17 cellular contexts compared by ENCODE assay signal in genomic region chr10:15395912-15396311, GRCh38. TPM values are rescaled to one million over a fixed set of nuclear protein-coding genes. Genes with fewer than 3 reads are reported as not detected.
A peak's percentile ranks its signal among the peaks of the same experiment; 100 is the strongest.
DNase-seq lines count a peak whose midpoint lies in the region; ATAC-seq, FAIRE-seq and TF ChIP-seq lines count a peak whose summit lies in the region.
"Had no signal": no experiment of that assay in that cellular context is flagged by ENCODE, and none has a peak within 500 bp of the region (broad histone marks: within the 10 kb centered on the region; RNA-seq: fewer than 3 reads in every experiment).

No MANE protein-coding gene starts in this region.

- H3K27me3 Mint-ChIP-seq in stimulated activated naive CD8-positive, alpha-beta T cell treated with anti-CD3 and anti-CD28 coated beads, Interleukin-15, amount 100 ng/mL, for 72 hours, result no peaks in the 10 kb centered on the region

- no peak overlapping the region for H3K27ac Mint-ChIP-seq in stimulated activated naive CD8-positive, alpha-beta T cell treated with anti-CD3 and anti-CD28 coated beads, Interleukin-15, amount 100 ng/mL, for 72 hours
- H3K27ac Mint-ChIP-seq: GM23338, H9 had no signal

- H4K20me1 ChIP-seq in IMR-90 (ENCODE audit: insufficient read depth, low read length), result no peaks in the 10 kb centered on the region

- dilution Hi-C loops in IMR-90 (cut with HindIII; ENCODE audit: low sequenced_read_pairs, unreplicated experiment), result no loop called here

- H3K4me3 ChIP-seq in IMR-90 (ENCODE audit: insufficient read depth, low read depth, low read length), result no peak overlapping the region
- no peak overlapping the region for H3K4me3 ChIP-seq in mucosa of descending colon
- no peak overlapping the region for H3K4me3 ChIP-seq in small intestine (ENCODE audit: low read depth in 1 of 2, low read length in 2 of 2)
- H3K4me3 ChIP-seq: GM23338 had no signal

- FAIRE-seq in small intestine (lab: Jason Lieb, UNC), result no peak
- FAIRE-seq in GM12891 (lab: Jason Lieb, UNC), result no peak
- FAIRE-seq: GM19239 had no signal

- H3K4me1 ChIP-seq in IMR-90 (ENCODE audit: control insufficient read depth, insufficient read depth, low read length), result no peaks in the 10 kb centered on the region
- peaks cover 6% of the 10 kb centered on the region for H3K4me1 ChIP-seq in mucosa of descending colon (ENCODE audit: low read depth)
- H3K4me1 ChIP-seq in small intestine (ENCODE audit: control insufficient read depth in 2 of 2, insufficient read depth in 1 of 2, low read depth in 1 of 2, low read length in 1 of 2), result no peaks in the 10 kb centered on the region

- H2BK5ac ChIP-seq in IMR-90 (ENCODE audit: low read depth, low read length, poor library complexity, severe bottlenecking), result no peak overlapping the region

- intact Hi-C loops in IMR-90 (cut with micrococcal nuclease) (no loop called here), mucosa of descending colon (cut with DNase I, micrococcal nuclease) (no loop called here)

- no peaks in the 10 kb centered on the region for H3K9me3 ChIP-seq in IMR-90 (ENCODE audit: control insufficient read depth, insufficient read depth, low read length)
- H3K9me3 ChIP-seq in mucosa of descending colon, result no peaks in the 10 kb centered on the region
- H3K9me3 ChIP-seq in small intestine (ENCODE audit: control insufficient read depth, low read depth), result no peaks in the 10 kb centered on the region

- H2AK9ac ChIP-seq in IMR-90 (replicated peaks; ENCODE audit: low read depth, low read length, poor library complexity), result peak overlapping the region; percentile 50

- H3K27me3 ChIP-seq in IMR-90 (ENCODE audit: control insufficient read depth, insufficient read depth, low read length), result peaks cover 14% of the 10 kb centered on the region
- no peaks in the 10 kb centered on the region for H3K27me3 ChIP-seq in small intestine (ENCODE audit: control insufficient read depth in 2 of 2, insufficient read depth in 2 of 2, low read length in 2 of 2)

- H3K18ac ChIP-seq in IMR-90 (ENCODE audit: low read depth, low read length), result no peak overlapping the region

- no peak overlapping the region for H3K56ac ChIP-seq in IMR-90 (ENCODE audit: extremely low read depth, insufficient read depth, low read length)

- no peaks in the 10 kb centered on the region for H3K79me1 ChIP-seq in IMR-90 (ENCODE audit: low read depth in 1 of 2, low read length in 2 of 2)

- H2BK20ac ChIP-seq in IMR-90 (ENCODE audit: low read depth, low read length), result no peak overlapping the region

- in situ Hi-C loops in IMR-90 (cut with MboI; ENCODE audit: low sequenced_read_pairs), result no loop called here

- TF ChIP-seq RAD21 in IMR-90 (IDR thresholded peaks at IDR 0.05; ENCODE audit: low read length), result no peak

- H3K9ac ChIP-seq in IMR-90 (ENCODE audit: low read depth, low read length), result no peak overlapping the region

- H3K4ac ChIP-seq in IMR-90 (ENCODE audit: low read depth, low read length), result no peak overlapping the region

- BruUV-seq in IMR-90 (replicated peaks; lab: Mats Ljungman, UMichigan), result no TSS peak

- no peaks in the 10 kb centered on the region for H3K4me1 Mint-ChIP-seq in stimulated activated naive CD8-positive, alpha-beta T cell treated with anti-CD3 and anti-CD28 coated beads, Interleukin-15, amount 100 ng/mL, for 72 hours
- H3K4me1 Mint-ChIP-seq: CD4-positive, alpha-beta memory T cell had no signal

- H2BK15ac ChIP-seq in IMR-90 (ENCODE audit: low read depth, low read length), result no peak overlapping the region

- POLR2A ChIA-PET in IMR-90 (lab: Charles Lee; ENCODE audit: unreplicated experiment), result no interaction called here

- H3K23ac ChIP-seq in IMR-90 (ENCODE audit: low read depth, low read length), result no peak overlapping the region

- no peak overlapping the region for H3K4me2 ChIP-seq in IMR-90 (ENCODE audit: low read depth, low read length)
- H3K4me2 ChIP-seq: GM23338 had no signal

- CTCF ChIA-PET in IMR-90 (lab: Yijun Ruan, JAX), result interaction anchor here (0.7 kb wide), 1 partner anchor 24 kb away, joined by 3 read pairs; no protein-coding TSS in a partner anchor

- H4K8ac ChIP-seq in IMR-90 (ENCODE audit: low read depth in 2 of 2, low read length in 2 of 2), result no peak overlapping the region

- ATAC-seq in IMR-90 (ENCODE audit: low read depth) (no peak), mucosa of descending colon (peak; percentile 88), GM19463 (IDR thresholded peaks at IDR 0.05; ENCODE audit: unreplicated experiment) (no peak)
- no peak for ATAC-seq in stimulated activated naive CD8-positive, alpha-beta T cell treated with anti-CD3 and anti-CD28 coated beads, Interleukin-15, amount 100 ng/mL, for 72 hours
- ATAC-seq: GM23338, HCT116 had no signal

- no peak for TF ChIP-seq CTCF in IMR-90 (conservative IDR thresholded peaks at IDR 0.05; ENCODE audit: low read depth, low read length)
- TF ChIP-seq CTCF in mucosa of descending colon (IDR thresholded peaks at IDR 0.05), result no peak

- no peak overlapping the region for H2AK5ac ChIP-seq in IMR-90 (ENCODE audit: low read depth, low read length)

- no peak overlapping the region for H4K5ac ChIP-seq in IMR-90 (ENCODE audit: low read depth, low read length)

- H3K9me1 ChIP-seq in IMR-90 (ENCODE audit: insufficient read depth, low read length), result no peaks in the 10 kb centered on the region

- peaks cover 0 to 5% of the 10 kb centered on the region in 2 donors for H3K9me3 Mint-ChIP-seq in stimulated activated naive CD8-positive, alpha-beta T cell treated with anti-CD3 and anti-CD28 coated beads, Interleukin-15, amount 100 ng/mL, for 72 hours
- H3K9me3 Mint-ChIP-seq: GM23338, H9 had no signal

- no peak overlapping the region for H3K27ac ChIP-seq in IMR-90 (ENCODE audit: insufficient read depth, low read length)
- no peak overlapping the region for H3K27ac ChIP-seq in small intestine (ENCODE audit: low read depth in 1 of 2, low read length in 1 of 2)

- H2AFZ ChIP-seq in IMR-90 (replicated peaks; ENCODE audit: low read length, poor library complexity), result no peak overlapping the region
- H2AFZ ChIP-seq: GM23338 had no signal

- DNase-seq in IMR-90, result no peak
- peak; percentile 9 for DNase-seq in NCI-H69 (lab: John Stamatoyannopoulos, UW)
- peak in 1 of 3 donors; percentile 49 for DNase-seq in mucosa of descending colon
- peak; percentile 17 for DNase-seq in small intestine
- DNase-seq in GM12891 (ENCODE audit: insufficient read length, low spot score), result no peak
- DNase-seq in stimulated activated naive CD8-positive, alpha-beta T cell treated with anti-CD3 and anti-CD28 coated beads, Interleukin-15, amount 100 ng/mL, for 72 hours, result no peak
- DNase-seq: C1 segment of cervical spinal cord; Calu3; CD4-positive, alpha-beta memory T cell; COR-L47; DMS153; DND-41; H9 had no signal

- no peak overlapping the region for H4K91ac ChIP-seq in IMR-90 (ENCODE audit: insufficient read depth, low read depth, low read length)

- no peak overlapping the region for H2BK120ac ChIP-seq in IMR-90 (ENCODE audit: low read depth, low read length)

- TF ChIP-seq POLR2A in IMR-90 (IDR thresholded peaks at IDR 0.05; ENCODE audit: low read depth, low read length), result no peak
- no peak for TF ChIP-seq POLR2A in GM12891 (IDR thresholded peaks at IDR 0.05; ENCODE audit: low read depth, low read length)

- H3K14ac ChIP-seq in IMR-90 (replicated peaks; ENCODE audit: low read depth, low read length), result no peak overlapping the region

- H3K4me3 Mint-ChIP-seq in stimulated activated naive CD8-positive, alpha-beta T cell treated with anti-CD3 and anti-CD28 coated beads, Interleukin-15, amount 100 ng/mL, for 72 hours, result no peak overlapping the region
- H3K4me3 Mint-ChIP-seq: CD4-positive, alpha-beta memory T cell; GM23338; H9 had no signal

- no peaks in the 10 kb centered on the region for H3K36me3 ChIP-seq in IMR-90 (ENCODE audit: control insufficient read depth, insufficient read depth, low read length)
- no peaks in the 10 kb centered on the region for H3K36me3 ChIP-seq in mucosa of descending colon (ENCODE audit: low read depth)
- no peaks in the 10 kb centered on the region for H3K36me3 ChIP-seq in small intestine (ENCODE audit: control insufficient read depth in 2 of 2, insufficient read depth in 2 of 2, low read length in 2 of 2)

- no CpG with 5 or more reads among the region's 2 CpGs for WGBS in IMR-90 (ENCODE audit: extremely low coverage in 2 of 2, insufficient read length in 1 of 2), 2 experiments
- WGBS in small intestine, 3 donors, result 51 to 69% (median 52%) methylated on average over 2 of the region's 2 CpGs

TF ChIP-seq in IMR-90, 13 proteins besides CTCF, POLR2A, EP300 and RAD21 (continues in another document):
- TF ChIP-seq RFX5 (IDR thresholded peaks at IDR 0.05; ENCODE audit: low read depth, low read length), result no peak
- TF ChIP-seq, protein P1, sequence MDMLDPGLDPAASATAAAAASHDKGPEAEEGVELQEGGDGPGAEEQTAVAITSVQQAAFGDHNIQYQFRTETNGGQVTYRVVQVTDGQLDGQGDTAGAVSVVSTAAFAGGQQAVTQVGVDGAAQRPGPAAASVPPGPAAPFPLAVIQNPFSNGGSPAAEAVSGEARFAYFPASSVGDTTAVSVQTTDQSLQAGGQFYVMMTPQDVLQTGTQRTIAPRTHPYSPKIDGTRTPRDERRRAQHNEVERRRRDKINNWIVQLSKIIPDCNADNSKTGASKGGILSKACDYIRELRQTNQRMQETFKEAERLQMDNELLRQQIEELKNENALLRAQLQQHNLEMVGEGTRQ (IDR thresholded peaks at IDR 0.05; ENCODE audit: low read depth, low read length), result no peak
- TF ChIP-seq MXI1 (IDR thresholded peaks at IDR 0.05; ENCODE audit: borderline replicate concordance, low read depth, low read length), result no peak
- TF ChIP-seq CHD1 (IDR thresholded peaks at IDR 0.05; ENCODE audit: low read depth, low read length), result no peak

TF ChIP-seq in GM12891, 5 proteins besides CTCF, POLR2A, EP300 and RAD21:
- TF ChIP-seq POLR2AphosphoS5 (IDR thresholded peaks at IDR 0.05; ENCODE audit: low read depth, low read length), result no peak
- no peak for TF ChIP-seq TAF1 (IDR thresholded peaks at IDR 0.05; ENCODE audit: low read depth, low read length)
- no peak for TF ChIP-seq POU2F2 (IDR thresholded peaks at IDR 0.05; ENCODE audit: low read depth, low read length)
- TF ChIP-seq SPI1 (IDR thresholded peaks at IDR 0.05; ENCODE audit: low read depth, low read length), result no peak
- TF ChIP-seq PAX5 (IDR thresholded peaks at IDR 0.05; ENCODE audit: insufficient read depth, low read length, severe bottlenecking), result no peak

RNA-seq across cellular contexts. Expression of gene FAM171A1, which starts 24.8 kb away (rescaled TPM):
- total RNA-seq in IMR-90 (2012; rRNA removed) (20.3 and 26.1 TPM in 2 replicates), mucosa of descending colon (10 to 100 TPM; 33.7 to 60.7 (median 50.4) TPM)
- polyA plus RNA-seq in IMR-90 (2012; rRNA removed) (28.1 and 30.6 TPM in 2 replicates), small intestine (10 to 100 TPM in 1 of 3 donors, 1 to 10 TPM in 2; 9.2 to 28.4 (median 9.5) TPM)
- 25.0 and 34.3 TPM in 2 replicates for polyA plus RNA-seq in IMR-90 (2012; cell fraction: cytosol; rRNA removed)
- polyA plus RNA-seq in IMR-90 (2012; cell fraction: nucleus; rRNA removed; ENCODE audit: low replicate concordance), result 13.1 and 16.1 TPM in 2 replicates
- 5.3 TPM for polyA plus RNA-seq in GM12891 (2012; ENCODE audit: low read depth, missing spikeins)

Comparison
In these comparisons a context has a peak if more than half of its experiments do, and no peak if none do; other contexts are left out.
1. DNase-seq: peak in NCI-H69 (single experiment) and small intestine (single experiment); none in IMR-90 (single experiment), GM12891 (single experiment) and stimulated activated naive CD8-positive, alpha-beta T cell treated with anti-CD3 and anti-CD28 coated beads, Interleukin-15, amount 100 ng/mL, for 72 hours (0 of 2).